ENCODE assay signal across 8 cellular contexts in the genomic region with DNA sequence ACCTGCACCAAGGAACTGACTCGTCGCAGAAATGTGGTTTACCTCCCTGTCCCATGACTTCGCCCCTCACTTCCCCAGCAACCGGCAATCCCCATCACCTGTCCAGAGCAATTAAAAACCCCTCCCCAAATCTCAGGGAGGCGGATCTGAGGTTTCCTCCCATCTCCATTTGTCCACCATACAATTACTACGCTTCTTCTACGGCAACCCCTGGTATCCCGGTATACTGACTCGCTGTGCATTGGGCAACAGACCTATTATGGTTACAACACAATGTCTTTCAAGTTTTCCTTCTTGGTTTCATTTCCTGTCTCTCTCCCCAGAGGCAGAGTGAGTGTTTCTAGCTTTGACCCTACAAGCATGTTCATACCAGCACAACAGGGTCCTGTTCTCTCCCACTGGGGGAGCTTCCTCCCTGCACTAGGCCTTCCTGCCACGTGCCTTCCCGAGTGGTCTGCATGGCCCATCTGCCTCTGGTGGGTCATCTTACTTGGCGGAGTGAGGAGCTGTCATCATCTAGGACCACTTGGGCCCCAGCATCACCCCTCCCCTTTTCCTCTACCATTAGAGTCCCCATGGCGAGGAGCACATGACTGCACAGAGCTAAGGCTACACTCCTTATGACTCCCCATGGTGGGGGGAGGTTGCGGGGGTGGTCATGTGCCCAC. TPM values are rescaled to one million over a fixed set of nuclear protein-coding genes. Genes with fewer than 3 reads are reported as not detected.
DNase-seq lines count a peak whose midpoint lies in the region; ATAC-seq and TF ChIP-seq lines count a peak whose summit lies in the region.

No MANE protein-coding gene starts in this region.

- H3K27me3 ChIP-seq in OCI-LY3 (ENCODE audit: low read depth, low read length) (no peaks in the 10 kb centered on the region), H7 (ENCODE audit: control insufficient read depth, insufficient read depth, low read length) (no peaks in the 10 kb centered on the region)

- H3K4me1 ChIP-seq in OCI-LY3 (ENCODE audit: low read length): peaks cover 20% of the 10 kb centered on the region

- H3K36me3 ChIP-seq in OCI-LY3 (replicated peaks; ENCODE audit: low read depth, low read length) (peaks cover 44% of the 10 kb centered on the region), H7 (replicated peaks; ENCODE audit: control insufficient read depth, insufficient read depth, low read length) (peaks cover 47% of the 10 kb centered on the region)

- H3K79me2 ChIP-seq in OCI-LY3 (ENCODE audit: low read length): 0 out of 2 replicates have a peak, but pooled peaks cover 3% of the 10 kb centered on the region

- H3K27me3 Mint-ChIP-seq in stimulated activated naive CD8-positive, alpha-beta T cell treated with anti-CD3 and anti-CD28 coated beads, Interleukin-15, Interleukin-2, amounts not matched to agents 100 ng/mL and 50 ng/mL, for 24 hours: no peaks in the 10 kb centered on the region
- no peaks in the 10 kb centered on the region for H3K27me3 Mint-ChIP-seq in mesothelial cell of epicardium (ENCODE audit: low read depth)

- peak overlapping the region; percentile 49 for H3K9ac ChIP-seq in OCI-LY3 (ENCODE audit: low read length)

- H3K4me3 Mint-ChIP-seq in stimulated activated naive CD8-positive, alpha-beta T cell treated with anti-CD3 and anti-CD28 coated beads, Interleukin-15, Interleukin-2, amounts not matched to agents 100 ng/mL and 50 ng/mL, for 24 hours: peak overlapping the region; percentile 8
- no peak overlapping the region for H3K4me3 Mint-ChIP-seq in mesothelial cell of epicardium

- H3K4me3 ChIP-seq in OCI-LY3 (ENCODE audit: low read length) (peak overlapping the region; percentile 50; the same call in 1 of the 2 replicates), H7 (ENCODE audit: insufficient read depth, low read depth, low read length) (no peak overlapping the region)

- no peaks in the 10 kb centered on the region for H4K20me1 ChIP-seq in OCI-LY3 (ENCODE audit: insufficient read depth, low read length)

- DNase-seq in CD1c-positive myeloid dendritic cell (ENCODE audit: extremely low spot score) (peak; percentile 82), fibroblast of gingiva (ENCODE audit: low read depth) (peak; percentile 83), mesothelial cell of epicardium (ENCODE audit: low spot score in 2 of 2, unreplicated experiment in 2 of 2) (no peak), H7 (no peak)
- DNase-seq in stimulated activated CD4-positive, alpha-beta T cell treated with anti-CD3 and anti-CD28 coated beads, Interleukin-2, amount 100 ng/mL, for 24 hours: no peak

- H3K36me3 Mint-ChIP-seq in stimulated activated naive CD8-positive, alpha-beta T cell treated with anti-CD3 and anti-CD28 coated beads, Interleukin-15, Interleukin-2, amounts not matched to agents 100 ng/mL and 50 ng/mL, for 24 hours (ENCODE audit: low read depth): peaks cover 87% of the 10 kb centered on the region
- peaks cover 13% of the 10 kb centered on the region for H3K36me3 Mint-ChIP-seq in mesothelial cell of epicardium

- H3K9me3 ChIP-seq in OCI-LY3 (ENCODE audit: insufficient read depth, low read length): no peaks in the 10 kb centered on the region

- peak; percentile 79 for ATAC-seq in GM21619 (IDR thresholded peaks at IDR 0.05; ENCODE audit: unreplicated experiment)

- peaks cover 37% of the 10 kb centered on the region for H3K4me1 Mint-ChIP-seq in stimulated activated naive CD8-positive, alpha-beta T cell treated with anti-CD3 and anti-CD28 coated beads, Interleukin-15, Interleukin-2, amounts not matched to agents 100 ng/mL and 50 ng/mL, for 24 hours (ENCODE audit: low read depth)
- H3K4me1 Mint-ChIP-seq in mesothelial cell of epicardium: no peaks in the 10 kb centered on the region

- no peak for TF ChIP-seq CTCF in OCI-LY3 (IDR thresholded peaks at IDR 0.05; ENCODE audit: low read depth, low read length)
- TF ChIP-seq CTCF in mesothelial cell of epicardium (IDR thresholded peaks at IDR 0.05; ENCODE audit: unreplicated experiment): no peak

- H3K27ac Mint-ChIP-seq in stimulated activated naive CD8-positive, alpha-beta T cell treated with anti-CD3 and anti-CD28 coated beads, Interleukin-15, Interleukin-2, amounts not matched to agents 100 ng/mL and 50 ng/mL, for 24 hours: peak overlapping the region; percentile 82
- no peak overlapping the region for H3K27ac Mint-ChIP-seq in mesothelial cell of epicardium

- H3K4me2 ChIP-seq in OCI-LY3 (ENCODE audit: low read length): peak overlapping the region; percentile 90

- H3K9me3 Mint-ChIP-seq in stimulated activated naive CD8-positive, alpha-beta T cell treated with anti-CD3 and anti-CD28 coated beads, Interleukin-15, Interleukin-2, amounts not matched to agents 100 ng/mL and 50 ng/mL, for 24 hours: no peaks in the 10 kb centered on the region
- H3K9me3 Mint-ChIP-seq in mesothelial cell of epicardium: no peaks in the 10 kb centered on the region

- H2AFZ ChIP-seq in OCI-LY3 (ENCODE audit: low read depth, low read length): peak overlapping the region; percentile 30; the same call in 1 of the 2 replicates

- H3K27ac ChIP-seq in OCI-LY3 (ENCODE audit: low read length): peak overlapping the region; percentile 72

RNA-seq across cellular contexts. Expression of gene NAP1L4, which starts 30.3 kb away (rescaled TPM):
- 155 to 171 TPM (median 163 TPM) in 3 replicates for total RNA-seq in mesothelial cell of epicardium
- 140 and 142 TPM in 2 replicates for total RNA-seq in H7 (2014; rRNA removed; shearing (Covaris generic))

RNA-seq across cellular contexts. Expression of gene CARS1, which starts 34.8 kb away (rescaled TPM):
- total RNA-seq in mesothelial cell of epicardium: 32.7 to 33.4 TPM (median 32.9 TPM) in 3 replicates
- 56.0 and 76.2 TPM in 2 replicates for total RNA-seq in H7 (2014; rRNA removed; shearing (Covaris generic))

Comparison
In these comparisons a context has a peak if more than half of its experiments do, and no peak if none do; other contexts are left out.
1. DNase-seq: peak in CD1c-positive myeloid dendritic cell (single experiment) and fibroblast of gingiva (single experiment); none in mesothelial cell of epicardium (0 of 2), H7 (single experiment) and stimulated activated CD4-positive, alpha-beta T cell treated with anti-CD3 and anti-CD28 coated beads, Interleukin-2, amount 100 ng/mL, for 24 hours (0 of 2).